ENCODE assay signal across 20 cellular contexts in the genomic region with DNA sequence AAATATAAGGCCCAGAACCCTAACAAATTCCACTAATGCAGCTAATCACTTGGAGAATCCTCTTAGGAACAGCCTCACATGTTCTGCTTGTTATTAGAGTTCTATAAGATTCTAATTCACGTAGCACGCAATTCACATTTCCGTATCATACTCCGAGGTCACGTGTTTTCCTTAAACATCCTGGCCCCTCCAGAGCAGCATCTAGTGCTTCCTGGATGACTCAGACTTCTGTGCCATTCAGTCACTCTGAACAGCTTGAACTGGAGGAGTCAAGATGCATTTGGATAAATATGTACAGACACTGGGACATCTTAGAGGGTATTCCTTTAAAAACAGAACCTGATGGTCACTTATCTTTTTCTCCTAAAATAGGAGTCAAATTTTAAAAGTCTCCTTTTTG.
A peak's percentile ranks its signal among the peaks of the same experiment; 100 is the strongest.
DNase-seq lines count a peak whose midpoint lies in the region; ATAC-seq and TF ChIP-seq lines count a peak whose summit lies in the region.
"Had no signal": no experiment of that assay in that cellular context is flagged by ENCODE, and none has a peak within 500 bp of the region (broad histone marks: within the 10 kb centered on the region; RNA-seq: fewer than 3 reads in every experiment).

No MANE protein-coding gene starts in this region.

- H3K27ac ChIP-seq in ascending aorta (no peak overlapping the region), gastrocnemius medialis (no peak overlapping the region)
- H3K27ac ChIP-seq: C4-2B, left ventricle myocardium inferior, sigmoid colon, stomach had no signal

- no peak overlapping the region for H3K27ac Mint-ChIP-seq in activated T-helper 17 cell treated with anti-CD3 and anti-CD28 coated beads, Interleukin-2, amount 50 U/mL, for 72 hours
- H3K27ac Mint-ChIP-seq: activated T-helper 2 cell treated with anti-CD3 and anti-CD28 coated beads, Interferon-gamma antibody, Interleukin-2, Interleukin-4, amounts not matched to agents 10 μg/mL and 5 μg/mL and 100 μg/mL, durations not matched to agents 14 hours and 24 hours and 36 hours; nephron had no signal

- intact Hi-C loops in ascending aorta (cut with DNase I) (no loop called here), gastrocnemius medialis (cut with DNase I; ENCODE audit: low total_unique reads) (no loop called here)

- no peaks in the 10 kb centered on the region for H3K4me1 Mint-ChIP-seq in activated T-helper 17 cell treated with anti-CD3 and anti-CD28 coated beads, Interleukin-2, amount 50 U/mL, for 72 hours
- H3K4me1 Mint-ChIP-seq: central memory CD8-positive, alpha-beta T cell; nephron had no signal

- TF ChIP-seq CTCF in HFF-Myc (IDR thresholded peaks at IDR 0.05; ENCODE audit: low read depth, low read length, missing control alignments) (no peak), ascending aorta (IDR thresholded peaks at IDR 0.05) (no peak), gastrocnemius medialis (IDR thresholded peaks at IDR 0.05 in 4 of 5, conservative IDR thresholded peaks at IDR 0.05 in 1 of 5) (no peak)

- H3K36me3 ChIP-seq in ascending aorta = no peaks in the 10 kb centered on the region
- no peaks in the 10 kb centered on the region for H3K36me3 ChIP-seq in gastrocnemius medialis
- H3K36me3 ChIP-seq: left ventricle myocardium inferior, sigmoid colon had no signal

- peaks cover 25% of the 10 kb centered on the region for H3K27me3 Mint-ChIP-seq in activated T-helper 17 cell treated with anti-CD3 and anti-CD28 coated beads, Interleukin-2, amount 50 U/mL, for 72 hours

- H3K27me3 ChIP-seq in ascending aorta (no peaks in the 10 kb centered on the region), gastrocnemius medialis (no peaks in the 10 kb centered on the region)
- H3K27me3 ChIP-seq: sigmoid colon, stomach had no signal

- H3K9me3 ChIP-seq in ascending aorta (no peaks in the 10 kb centered on the region), gastrocnemius medialis (no peaks in the 10 kb centered on the region)
- H3K9me3 ChIP-seq: left ventricle myocardium inferior, sigmoid colon, stomach had no signal

- H3K9me3 Mint-ChIP-seq in activated T-helper 17 cell treated with anti-CD3 and anti-CD28 coated beads, Interleukin-2, amount 50 U/mL, for 72 hours = no peaks in the 10 kb centered on the region
- H3K9me3 Mint-ChIP-seq: activated T-helper 2 cell treated with anti-CD3 and anti-CD28 coated beads, Interferon-gamma antibody, Interleukin-2, Interleukin-4, amounts not matched to agents 10 μg/mL and 5 μg/mL and 100 μg/mL, durations not matched to agents 14 hours and 24 hours and 36 hours; central memory CD8-positive, alpha-beta T cell had no signal

- in situ Hi-C loops in gastrocnemius medialis (cut with MboI; ENCODE audit: low sequenced_read_pairs in 4 of 4) = no loop called here

- ATAC-seq in activated T-helper 17 cell treated with anti-CD3 and anti-CD28 coated beads, Interleukin-2, amount 50 U/mL, for 72 hours (replicated peaks) = peak; percentile 66
- no peak for ATAC-seq in gastrocnemius medialis

- H3K4me1 ChIP-seq in ascending aorta (no peaks in the 10 kb centered on the region), gastrocnemius medialis (no peaks in the 10 kb centered on the region)
- H3K4me1 ChIP-seq: left ventricle myocardium inferior, sigmoid colon, stomach had no signal

- H3K36me3 Mint-ChIP-seq in activated T-helper 17 cell treated with anti-CD3 and anti-CD28 coated beads, Interleukin-2, amount 50 U/mL, for 72 hours (ENCODE audit: low read depth) = no peaks in the 10 kb centered on the region

- TF ChIP-seq POLR2A in gastrocnemius medialis (IDR thresholded peaks at IDR 0.05) = no peak

- peak; percentile 97 for DNase-seq in DMS53 treated with DMSO at 0.1 percent for 48 hours (lab: John Stamatoyannopoulos, UW; ENCODE audit: unreplicated experiment)
- DNase-seq in HFF-Myc (ENCODE audit: extremely low read depth, low read depth) = peak; percentile 3
- DNase-seq in hepatic stellate cell (ENCODE audit: low spot score) = peak; percentile 7
- DNase-seq in ascending aorta (ENCODE audit: low spot score in 2 of 2) = no peak
- no peak for DNase-seq in NAMALWA (ENCODE audit: low spot score)
- DNase-seq in gastrocnemius medialis = no peak
- no peak for DNase-seq in NCI-H1694 treated with DMSO at 0.1 percent for 48 hours (lab: John Stamatoyannopoulos, UW)
- DNase-seq: activated CD4-positive, alpha-beta T cell treated with anti-CD3 and anti-CD28 coated beads for 4 hours; erythroblast; left ventricle myocardium inferior; NCI-H1436; NCI-H446 treated with DMSO at 0.1 percent for 48 hours; RPMI8226; sigmoid colon; stomach had no signal

- H3K4me3 ChIP-seq in HFF-Myc (replicated peaks; ENCODE audit: low read depth, low read length) (no peak overlapping the region), ascending aorta (no peak overlapping the region), gastrocnemius medialis (no peak overlapping the region)
- H3K4me3 ChIP-seq: left ventricle myocardium inferior, sigmoid colon, stomach had no signal

- H3K4me3 Mint-ChIP-seq in activated T-helper 17 cell treated with anti-CD3 and anti-CD28 coated beads, Interleukin-2, amount 50 U/mL, for 72 hours = no peak overlapping the region
- H3K4me3 Mint-ChIP-seq: central memory CD8-positive, alpha-beta T cell; nephron had no signal

Comparison
In these comparisons a context has a peak if more than half of its experiments do, and no peak if none do; other contexts are left out.
1. DNase-seq: peak in DMS53 treated with DMSO at 0.1 percent for 48 hours (single experiment), HFF-Myc (single experiment) and hepatic stellate cell (single experiment); none in ascending aorta (0 of 2), NAMALWA (single experiment), gastrocnemius medialis (0 of 2) and NCI-H1694 treated with DMSO at 0.1 percent for 48 hours (single experiment).